Comparison of ENCODE assay signal across 13 cellular contexts in genomic region chr9:114389612-114390368, GRCh38. TPM values are rescaled to one million over a fixed set of nuclear protein-coding genes. Genes with fewer than 3 reads are reported as not detected.
DNase-seq lines count a peak whose midpoint lies in the region; ATAC-seq, FAIRE-seq and TF ChIP-seq lines count a peak whose summit lies in the region.
"Had no signal": no experiment of that assay in that cellular context is flagged by ENCODE, and none has a peak within 500 bp of the region (broad histone marks: within the 10 kb centered on the region; RNA-seq: fewer than 3 reads in every experiment).

No MANE protein-coding gene starts in this region.

- H3K9me3 ChIP-seq in HepG2 (ENCODE audit: low read length) (no peaks in the 10 kb centered on the region), uterus (no peaks in the 10 kb centered on the region)
- H3K9me3 ChIP-seq: prostate gland had no signal

- no peak for TF ChIP-seq RAD21 in HepG2 (CRISPR knock-in tag; IDR thresholded peaks at IDR 0.05)

- H3K79me2 ChIP-seq in HepG2 (ENCODE audit: insufficient read depth, low read length), result no peaks in the 10 kb centered on the region

- peak; percentile 36 for DNase-seq in stimulated activated CD4-positive, alpha-beta T cell treated with anti-CD3 and anti-CD28 coated beads, Interleukin-15, amount 100 ng/mL, for 24 hours
- DNase-seq in stimulated activated CD4-positive, alpha-beta T cell treated with anti-CD3 and anti-CD28 coated beads, Interleukin-4, amount 100 ng/mL, for 24 hours, result no peak
- DNase-seq in WTC11 (ENCODE audit: low spot score) (no peak), HepG2 (ENCODE audit: low spot score) (no peak), uterus (no peak), NCI-H748 (lab: John Stamatoyannopoulos, UW; ENCODE audit: unreplicated experiment) (no peak)
- DNase-seq: activated effector memory CD4-positive, alpha-beta T cell treated with anti-CD3 and anti-CD28 coated beads, Interleukin-2, amount 50 U/mL, for 16 hours had no signal

- TF ChIP-seq CTCF in WTC11 (IDR thresholded peaks at IDR 0.05), result no peak
- 0 out of 2 replicates have a peak, but pooled peaks have one; percentile 3 for TF ChIP-seq CTCF in HepG2 (CRISPR knock-in tag; IDR thresholded peaks at IDR 0.05)
- TF ChIP-seq CTCF in uterus (IDR thresholded peaks at IDR 0.05), result no peak

- H4K20me1 ChIP-seq in HepG2 (ENCODE audit: insufficient read depth, low read length), result 0 out of 2 replicates have a peak, but pooled peaks cover 5% of the 10 kb centered on the region

- in situ Hi-C loops in HepG2 (cut with HindIII; ENCODE audit: extremely low pct_ligation_motif_present, low pct_unique_long_range_greater_than_20kb), result no loop called here

- intact Hi-C loops in HepG2 (cut with micrococcal nuclease; ENCODE audit: unreplicated experiment) (loop anchor here (5.0 kb wide), 1 partner anchor 52 kb away; no protein-coding TSS in a partner anchor), uterus (cut with DNase I; ENCODE audit: low total_unique reads) (no loop called here)

- TF ChIP-seq EP300 in HepG2 (IDR thresholded peaks at IDR 0.05; ENCODE audit: low read depth in 2 of 2, low read length in 2 of 2) (no peak), HepG2 (CRISPR knock-in tag; IDR thresholded peaks at IDR 0.05; ENCODE audit: borderline replicate concordance) (no peak)

- H3K27me3 Mint-ChIP-seq in WTC11 (ENCODE audit: low read depth), result no peaks in the 10 kb centered on the region

- CTCF ChIA-PET in WTC11 (lab: Charles Lee), result interaction anchor here (0.8 to 2.6 kb wide), 9 partner anchors 9 to 264 kb away, joined by 3 to 14 read pairs (median 5); no protein-coding TSS in a partner anchor
- CTCF ChIA-PET in HepG2 (lab: Yijun Ruan, JAX; ENCODE audit: low intra/inter-chr PET ratio, low total read pairs), result no interaction called here

- POLR2A ChIA-PET in WTC11 (lab: Charles Lee), result interaction anchor here (0.9 to 1.2 kb wide), 2 partner anchors 13 to 18 kb away, joined by 3 read pairs; no protein-coding TSS in a partner anchor
- POLR2A ChIA-PET in HepG2 (lab: Yijun Ruan, JAX), result interaction anchor here (1.2 kb wide), 1 partner anchor 9 kb away, joined by 3 read pairs; no protein-coding TSS in a partner anchor

- H2AFZ ChIP-seq in HepG2 (ENCODE audit: low read length), result no peak overlapping the region

- peaks cover 40% of the 10 kb centered on the region for H3K4me1 ChIP-seq in HepG2 (ENCODE audit: insufficient read depth, low read length)
- peaks cover 18 to 39% of the 10 kb centered on the region in 2 donors for H3K4me1 ChIP-seq in uterus

- peak; percentile 5; the same call in 1 of the 2 replicates for ATAC-seq in WTC11
- no peak for ATAC-seq in HepG2
- no peak for ATAC-seq in HG03280 (IDR thresholded peaks at IDR 0.05; ENCODE audit: unreplicated experiment)
- no peak for ATAC-seq in HG02970 (IDR thresholded peaks at IDR 0.05; ENCODE audit: low FRiP score, unreplicated experiment)
- ATAC-seq: HCT116 had no signal

- no peaks in the 10 kb centered on the region for H3K36me3 ChIP-seq in HepG2 (replicated peaks in 1 of 2; ENCODE audit: control insufficient read depth in 1 of 2, insufficient read depth in 2 of 2, low read length in 2 of 2)
- H3K36me3 ChIP-seq in uterus, result no peaks in the 10 kb centered on the region
- H3K36me3 ChIP-seq: prostate gland had no signal

- H3K9ac ChIP-seq in HepG2 (ENCODE audit: insufficient read depth, low read depth, low read length), result no peak overlapping the region

- BruUV-seq in HepG2 (replicated peaks; lab: Mats Ljungman, UMichigan), result no TSS peak

- WGBS in HepG2 (ENCODE audit: low lambda C conversion rate), result 88% methylated on average over 7 of the region's 7 CpGs

- no peaks in the 10 kb centered on the region for H3K36me3 Mint-ChIP-seq in WTC11

- H3K4me3 Mint-ChIP-seq in WTC11, result no peak overlapping the region

- H3K9me3 Mint-ChIP-seq in WTC11, result no peaks in the 10 kb centered on the region

- H3K4me3 ChIP-seq in HepG2 (replicated peaks in 1 of 3; ENCODE audit: insufficient read depth in 1 of 3, low read depth in 2 of 3, low read length in 3 of 3), result no peak overlapping the region
- no peak overlapping the region for H3K4me3 ChIP-seq in uterus
- H3K4me3 ChIP-seq: prostate gland had no signal

- H3K27me3 ChIP-seq in HepG2 (ENCODE audit: control insufficient read depth in 1 of 2, insufficient read depth in 2 of 2, low read length in 2 of 2) (no peaks in the 10 kb centered on the region), uterus (no peaks in the 10 kb centered on the region)

- TF ChIP-seq POLR2A in HepG2 (IDR thresholded peaks at IDR 0.05; ENCODE audit: insufficient read depth in 1 of 2, low read depth in 2 of 2, low read length in 2 of 2) (no peak), uterus (IDR thresholded peaks at IDR 0.05) (no peak)

- FAIRE-seq in HepG2 (lab: Jason Lieb, UNC), result no peak
- FAIRE-seq: endothelial cell of umbilical vein had no signal

- H3K27ac ChIP-seq in HepG2 (ENCODE audit: extremely low read length, insufficient read depth, low read length) (no peak overlapping the region), uterus (peak overlapping the region; percentile 97 to 98)
- H3K27ac ChIP-seq: C4-2B had no signal

- H3K4me2 ChIP-seq in HepG2 (ENCODE audit: low read depth, low read length), result no peak overlapping the region

- H3K4me1 Mint-ChIP-seq in WTC11, result peaks cover 62% of the 10 kb centered on the region

- 0 out of 2 replicates have a peak overlapping the region, but pooled peaks have one; percentile 25 for H3K27ac Mint-ChIP-seq in WTC11

TF ChIP-seq in WTC11, 78 proteins besides CTCF, POLR2A, EP300 and RAD21 (continues in another document):
- no peak for TF ChIP-seq NFE2L1 (CRISPR knock-in tag; IDR thresholded peaks at IDR 0.05)
- no peak for TF ChIP-seq ZNF425 (CRISPR knock-in tag; conservative IDR thresholded peaks at IDR 0.05)
- no peak for TF ChIP-seq ZNF121 (CRISPR knock-in tag; IDR thresholded peaks at IDR 0.05)
- TF ChIP-seq GTF2I (CRISPR knock-in tag; conservative IDR thresholded peaks at IDR 0.05), result no peak

TF ChIP-seq in HepG2, 621 proteins besides CTCF, POLR2A, EP300 and RAD21:
- TF ChIP-seq ZNF24 (IDR thresholded peaks at IDR 0.05) (0 out of 2 replicates have a peak, but pooled peaks have one; percentile 40), ZNF143 (CRISPR knock-in tag; IDR thresholded peaks at IDR 0.05) (no peak)
TF ChIP-seq in HepG2: peak in this region for 1.

RNA-seq across cellular contexts. Expression of gene AKNA, which starts 2.0 kb away (rescaled TPM):
- 26.0 to 29.3 TPM (median 27.5 TPM) in 3 replicates for total RNA-seq in WTC11 (2021)
- total RNA-seq in HepG2 (2016; rRNA removed; fragmentation: Illumina TruSeq; extraction: Trizol), result 2.5 and 3.1 TPM in 2 replicates
- 0.44 and 0.81 TPM in 2 replicates for total RNA-seq in HepG2 (2016; cell fraction: cytosol; rRNA removed; fragmentation: Illumina TruSeq; extraction: Trizol; ENCODE audit: low read depth)
- total RNA-seq in HepG2 (2016; cell fraction: insoluble cytoplasmic fraction; rRNA removed; fragmentation: Illumina TruSeq; extraction: Trizol), result 2.1 and 3.1 TPM in 2 replicates
- total RNA-seq in HepG2 (2016; cell fraction: membrane; rRNA removed; fragmentation: Illumina TruSeq; extraction: Trizol), result 1.4 and 1.9 TPM in 2 replicates
- total RNA-seq in HepG2 (2016; cell fraction: nucleus; rRNA removed; fragmentation: Illumina TruSeq; extraction: Trizol), result 2.4 and 2.8 TPM in 2 replicates
- 3.0 and 4.8 TPM in 2 replicates for polyA plus RNA-seq in HepG2 (2011; rRNA removed)
- 2.1 and 2.5 TPM in 2 replicates for polyA plus RNA-seq in HepG2 (2011; cell fraction: cytosol; rRNA removed)
- 15.0 and 15.5 TPM in 2 replicates for polyA plus RNA-seq in HepG2 (2011; cell fraction: nucleus; rRNA removed)
- polyA plus RNA-seq in HepG2 (2012), result 4.7 and 7.6 TPM in 2 replicates
- polyA plus RNA-seq in HepG2 (2016; cell fraction: cytosol; fragmentation: Illumina TruSeq; extraction: Trizol; ENCODE audit: low read depth), result 0.41 and 0.43 TPM in 2 replicates
- 2.0 and 3.7 TPM in 2 replicates for polyA plus RNA-seq in HepG2 (2016; cell fraction: insoluble cytoplasmic fraction; fragmentation: Illumina TruSeq; extraction: Trizol; ENCODE audit: low read depth)
- 1.1 and 1.4 TPM in 2 replicates for polyA plus RNA-seq in HepG2 (2016; cell fraction: membrane; fragmentation: Illumina TruSeq; extraction: Trizol; ENCODE audit: low read depth)
- 6.0 and 6.2 TPM in 2 replicates for polyA plus RNA-seq in HepG2 (2016; cell fraction: nucleus; fragmentation: Illumina TruSeq; extraction: Trizol; ENCODE audit: insufficient read depth, low read depth)
- 7.8 and 7.9 TPM in 2 replicates for polyA minus RNA-seq in HepG2 (2011; rRNA and poly(A)+ RNA removed; ENCODE audit: low replicate concordance)
- polyA minus RNA-seq in HepG2 (2011; cell fraction: cytosol; rRNA and poly(A)+ RNA removed), result 3.5 and 3.7 TPM in 2 replicates
- 12.0 and 15.4 TPM in 2 replicates for polyA minus RNA-seq in HepG2 (2011; cell fraction: nucleus; rRNA and poly(A)+ RNA removed)
- total RNA-seq in uterus, result 100 to 1,000 TPM in 1 of 4 donors, 10 to 100 TPM in 3; 24.1 to 123 (median 34.3) TPM
